ENCODE assay signal across 11 cellular contexts in genomic region chr10:47927147-47927916, GRCh38. TPM values are rescaled to one million over a fixed set of nuclear protein-coding genes. Genes with fewer than 3 reads are reported as not detected.
"Had no signal": no experiment of that assay in that cellular context is flagged by ENCODE, and none has a peak within 500 bp of the region (broad histone marks: within the 10 kb centered on the region; RNA-seq: fewer than 3 reads in every experiment).

No MANE protein-coding gene starts in this region.

RNA-seq across cellular contexts. Expression of gene NPY4R2, which starts 8.9 kb away (rescaled TPM):
- total RNA-seq: natural killer cell, osteoblast, ovary, progenitor cell of endocrine pancreas, psoas muscle, sciatic nerve, smooth muscle cell, spleen, ureter had no signal
- polyA plus RNA-seq: neural cell, ovary, psoas muscle, smooth muscle cell, spleen, thymus had no signal
